12 cellular contexts compared by ENCODE assay signal in the genomic region with DNA sequence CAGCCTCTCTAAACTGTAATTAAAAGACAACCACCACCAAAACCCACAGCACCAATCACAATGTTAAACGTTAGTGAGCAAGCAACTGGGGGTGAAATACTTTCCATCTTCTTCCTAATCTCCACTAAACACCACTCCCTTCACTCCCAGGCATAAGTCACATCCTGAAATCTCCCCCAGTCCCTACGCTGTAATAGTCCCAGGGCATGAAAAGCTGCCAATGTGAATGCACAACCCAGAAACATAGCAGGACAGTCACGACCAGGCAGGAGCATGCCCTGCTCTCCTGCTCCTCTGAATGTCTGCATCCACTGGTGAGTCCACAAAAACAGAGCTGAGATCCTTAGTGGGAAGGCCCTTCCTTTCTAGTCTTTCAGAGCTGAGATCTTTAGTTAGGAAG.
DNase-seq lines count a peak whose midpoint lies in the region; ATAC-seq and TF ChIP-seq lines count a peak whose summit lies in the region.
"Had no signal": no experiment of that assay in that cellular context is flagged by ENCODE, and none has a peak within 500 bp of the region (broad histone marks: within the 10 kb centered on the region; RNA-seq: fewer than 3 reads in every experiment).

No MANE protein-coding gene starts in this region.

- CTCF ChIA-PET in Panc1 (lab: Charles Lee): no interaction called here

- no peak overlapping the region for H4K91ac ChIP-seq in trophoblast cell (ENCODE audit: low read depth, low read length)

- H3K36me3 ChIP-seq in Panc1 (ENCODE audit: control insufficient read depth, insufficient read depth, low read length): no peaks in the 10 kb centered on the region
- no peaks in the 10 kb centered on the region for H3K36me3 ChIP-seq in fibroblast of lung (ENCODE audit: control insufficient read depth, insufficient read depth, low read length)
- H3K36me3 ChIP-seq in trophoblast cell (ENCODE audit: control insufficient read depth in 1 of 2, insufficient read depth in 2 of 2, low read length in 2 of 2): no peaks in the 10 kb centered on the region

- H3K18ac ChIP-seq in trophoblast cell (ENCODE audit: low read length): no peak overlapping the region

- H3K9ac ChIP-seq in fibroblast of lung (ENCODE audit: insufficient read depth, low read length) (no peak overlapping the region), trophoblast cell (ENCODE audit: low read length) (no peak overlapping the region)

- H3K27me3 ChIP-seq in Panc1 (ENCODE audit: control insufficient read depth, insufficient read depth, low read length) (no peaks in the 10 kb centered on the region), fibroblast of lung (ENCODE audit: control insufficient read depth, insufficient read depth, low read length) (no peaks in the 10 kb centered on the region), trophoblast cell (ENCODE audit: insufficient read depth, low read length) (no peaks in the 10 kb centered on the region)

- no peaks in the 10 kb centered on the region for H3K79me1 ChIP-seq in trophoblast cell (ENCODE audit: low read length)

- no peaks in the 10 kb centered on the region for H4K20me1 ChIP-seq in fibroblast of lung (ENCODE audit: control insufficient read depth, extremely low read depth, insufficient read depth, low read length)

- no TSS peak for BruUV-seq in Panc1 (replicated peaks; lab: Mats Ljungman, UMichigan)

- H3K4me3 ChIP-seq in Panc1 (ENCODE audit: low read depth in 2 of 2, low read length in 2 of 2) (peak overlapping the region in 1 of 2 experiments; percentile 0; a peak in 1 of 4 replicates), fibroblast of lung (replicated peaks in 1 of 4; ENCODE audit: control extremely low read depth in 1 of 4, insufficient read depth in 1 of 4, low read depth in 3 of 4, low read length in 4 of 4) (no peak overlapping the region), trophoblast cell (ENCODE audit: low read depth, low read length) (no peak overlapping the region)

- POLR2A ChIA-PET in Panc1 (lab: Charles Lee): no interaction called here

- H2BK12ac ChIP-seq in trophoblast cell (ENCODE audit: low read length): peak overlapping the region; percentile 15

- no peak overlapping the region for H2BK5ac ChIP-seq in trophoblast cell (ENCODE audit: low read depth, low read length, poor library complexity)

- no peak overlapping the region for H2AK5ac ChIP-seq in trophoblast cell (ENCODE audit: low read length)

- H3K14ac ChIP-seq in trophoblast cell (ENCODE audit: low read length): no peak overlapping the region

- peak; percentile 64 for ATAC-seq in Panc1
- ATAC-seq in stimulated activated naive CD8-positive, alpha-beta T cell treated with anti-CD3 and anti-CD28 coated beads, Interleukin-15, Interleukin-2, amounts not matched to agents 100 U/mL and 50 U/mL, for 24 hours: no peak
- ATAC-seq: activated T-cell treated with anti-CD3 and anti-CD28 coated beads, Interleukin-2, amount 50 U/mL, for 72 hours; left colon had no signal

- no peak overlapping the region for H2BK120ac ChIP-seq in trophoblast cell (ENCODE audit: insufficient read depth, low read length, poor library complexity)

- H2AFZ ChIP-seq in fibroblast of lung (ENCODE audit: low read length) (no peak overlapping the region), trophoblast cell (ENCODE audit: insufficient read depth, low read length, poor library complexity) (no peak overlapping the region)

- no peak overlapping the region for H3K4ac ChIP-seq in trophoblast cell (ENCODE audit: low read depth, low read length)

- peak overlapping the region; percentile 5 for H3K4me2 ChIP-seq in fibroblast of lung (ENCODE audit: extremely low read depth, insufficient read depth, low read length)
- H3K4me2 ChIP-seq in trophoblast cell (ENCODE audit: low read length): no peak overlapping the region

- in situ Hi-C loops in Panc1 (cut with HindIII; ENCODE audit: low pct_unique_long_range_greater_than_20kb, low sequenced_read_pairs): no loop called here

- WGBS in trophoblast cell (ENCODE audit: extremely low coverage, insufficient coverage, insufficient read length): no CpG with 5 or more reads among the region's 3 CpGs

- H3K23ac ChIP-seq in trophoblast cell (ENCODE audit: low read length): no peak overlapping the region

- DNase-seq in Daoy (ENCODE audit: low read depth) (peak; percentile 72), Panc1 (ENCODE audit: low read depth, low spot score) (no peak), fibroblast of lung (ENCODE audit: low read depth in 2 of 2) (peak in 1 of 2 donors; percentile 74), trophoblast cell (no peak), HuH-7.5 (ENCODE audit: low spot score) (no peak), NCI-H146 (lab: John Stamatoyannopoulos, UW) (no peak)
- no peak for DNase-seq in effector CD8-positive, alpha-beta T cell (lab: John Stamatoyannopoulos, UW)
- DNase-seq in stimulated activated naive CD8-positive, alpha-beta T cell treated with anti-CD3 and anti-CD28 coated beads, Interleukin-15, Interleukin-2, amounts not matched to agents 100 U/mL and 50 U/mL, for 24 hours: no peak
- DNase-seq: activated T-cell treated with anti-CD3 and anti-CD28 coated beads, Interleukin-2, amount 50 U/mL, for 72 hours; left colon; NCI-H524; T-helper 2 cell had no signal

- H3K27ac ChIP-seq in Panc1 (ENCODE audit: low read length) (peak overlapping the region; percentile 87), fibroblast of lung (ENCODE audit: insufficient read depth, low read length) (peak overlapping the region; percentile 70), trophoblast cell (ENCODE audit: low read depth, low read length) (no peak overlapping the region)

- H3K4me1 ChIP-seq in Panc1 (ENCODE audit: control insufficient read depth, insufficient read depth, low read length) (peaks cover 30% of the 10 kb centered on the region), fibroblast of lung (ENCODE audit: control insufficient read depth, extremely low read depth, insufficient read depth, low read length) (peaks cover 12% of the 10 kb centered on the region), trophoblast cell (ENCODE audit: control insufficient read depth in 1 of 2, insufficient read depth in 2 of 2, low read length in 2 of 2) (peaks cover 6 to 15% of the 10 kb centered on the region in 2 experiments)

- no peak overlapping the region for H4K8ac ChIP-seq in trophoblast cell (ENCODE audit: low read depth, low read length)

- intact Hi-C loops in Panc1 (cut with micrococcal nuclease; ENCODE audit: unreplicated experiment): loop anchor here (5.0 to 10.0 kb wide), 2 partner anchors 111 to 1191 kb away; a partner anchor contains a TSS

- no peak for TF ChIP-seq CTCF in Panc1 (IDR thresholded peaks at IDR 0.05)
- no peak for TF ChIP-seq CTCF in fibroblast of lung (conservative IDR thresholded peaks at IDR 0.05 in 1 of 2, IDR thresholded peaks at IDR 0.05 in 1 of 2; ENCODE audit: low read depth in 1 of 2, low read length in 2 of 2)

- H3K9me3 ChIP-seq in Panc1 (ENCODE audit: control insufficient read depth, insufficient read depth, low read depth, low read length) (no peaks in the 10 kb centered on the region; the same call in 1 of the 2 replicates), fibroblast of lung (ENCODE audit: control insufficient read depth, insufficient read depth, low read depth, low read length) (no peaks in the 10 kb centered on the region), trophoblast cell (ENCODE audit: insufficient read depth, low read depth, low read length) (no peaks in the 10 kb centered on the region)

- H3K79me2 ChIP-seq in fibroblast of lung (ENCODE audit: control insufficient read depth, insufficient read depth, low read length) (no peaks in the 10 kb centered on the region), trophoblast cell (ENCODE audit: control insufficient read depth, insufficient read depth, low read length, poor library complexity) (peaks cover 2% of the 10 kb centered on the region)

- H4K12ac ChIP-seq in trophoblast cell (ENCODE audit: low read depth, low read length): no peak overlapping the region
